ENCODE assay signal across 13 cellular contexts in genomic region chr11:115581871-115582639, GRCh38.
DNase-seq lines count a peak whose midpoint lies in the region; ATAC-seq and TF ChIP-seq lines count a peak whose summit lies in the region.
"Had no signal": no experiment of that assay in that cellular context is flagged by ENCODE, and none has a peak within 500 bp of the region (broad histone marks: within the 10 kb centered on the region; RNA-seq: fewer than 3 reads in every experiment).

No MANE protein-coding gene starts in this region.

- no peaks in the 10 kb centered on the region for H3K36me3 ChIP-seq in NT2/D1 (ENCODE audit: insufficient read depth, insufficient read length, low read length)
- no peaks in the 10 kb centered on the region for H3K36me3 ChIP-seq in Peyer's patch
- H3K36me3 ChIP-seq: lower lobe of right lung had no signal

- DNase-seq in AG04450 (ENCODE audit: low read depth, low spot score): no peak
- peak; percentile 33 for DNase-seq in LoVo (ENCODE audit: low spot score)
- peak; percentile 33 for DNase-seq in NT2/D1 (ENCODE audit: low read depth, low spot score)
- peak; percentile 74 for DNase-seq in iPS-NIHi7 (ENCODE audit: extremely low spot score)
- no peak for DNase-seq in Peyer's patch
- DNase-seq in activated naive CD4-positive, alpha-beta T cell treated with anti-CD3 and anti-CD28 coated beads, Interleukin-2, amount 10 ng/mL, durations not matched to agents 7 days and 5 days: no peak
- DNase-seq in HPDE6-E6E7 (ENCODE audit: extremely low spot score): no peak
- DNase-seq: CD4-positive, CD25-positive, alpha-beta regulatory T cell; OCI-M1; stimulated activated CD4-positive, alpha-beta T cell treated with anti-CD3 and anti-CD28 coated beads, Interleukin-4, amount 100 ng/mL, for 24 hours had no signal

- no peaks in the 10 kb centered on the region for H3K27me3 Mint-ChIP-seq in activated naive CD4-positive, alpha-beta T cell treated with anti-CD3 and anti-CD28 coated beads, Interleukin-2, amount 10 ng/mL, durations not matched to agents 7 days and 5 days

- TF ChIP-seq POLR2A in Peyer's patch (IDR thresholded peaks at IDR 0.05): no peak

- no peaks in the 10 kb centered on the region for H3K36me3 Mint-ChIP-seq in activated naive CD4-positive, alpha-beta T cell treated with anti-CD3 and anti-CD28 coated beads, Interleukin-2, amount 10 ng/mL, durations not matched to agents 7 days and 5 days
- H3K36me3 Mint-ChIP-seq: CD4-positive, CD25-positive, alpha-beta regulatory T cell had no signal

- H3K4me1 Mint-ChIP-seq in activated naive CD4-positive, alpha-beta T cell treated with anti-CD3 and anti-CD28 coated beads, Interleukin-2, amount 10 ng/mL, durations not matched to agents 7 days and 5 days: no peaks in the 10 kb centered on the region
- H3K4me1 Mint-ChIP-seq: CD4-positive, CD25-positive, alpha-beta regulatory T cell had no signal

- H3K27me3 ChIP-seq in AG04450 (ENCODE audit: control insufficient read depth, insufficient read depth, low read length) (no peaks in the 10 kb centered on the region), NT2/D1 (ENCODE audit: insufficient read depth, insufficient read length) (no peaks in the 10 kb centered on the region), Peyer's patch (no peaks in the 10 kb centered on the region)

- H3K9me3 Mint-ChIP-seq in activated naive CD4-positive, alpha-beta T cell treated with anti-CD3 and anti-CD28 coated beads, Interleukin-2, amount 10 ng/mL, durations not matched to agents 7 days and 5 days: peaks cover 2% of the 10 kb centered on the region
- H3K9me3 Mint-ChIP-seq: dendritic cell treated with granulocyte-macrophage colony-stimulating factor and Interleukin-4, amounts not matched to agents 40 ng/mL and 50 ng/mL, for 4 days had no signal

- CTCF ChIA-PET in AG04450 (lab: Charles Lee): no interaction called here
- CTCF ChIA-PET in activated naive CD4-positive, alpha-beta T cell treated with anti-CD3 and anti-CD28 coated beads, Interleukin-2, amount 10 ng/mL, durations not matched to agents 7 days and 5 days (lab: Charles Lee): no interaction called here

- peak; percentile 35; the same call in 1 of the 2 replicates for TF ChIP-seq CTCF in AG04450 (IDR thresholded peaks at IDR 0.05; ENCODE audit: low read depth, low read length)
- TF ChIP-seq CTCF in Peyer's patch (IDR thresholded peaks at IDR 0.05): no peak

- ATAC-seq in HG03139 (IDR thresholded peaks at IDR 0.05; ENCODE audit: unreplicated experiment): no peak

- H3K9me3 ChIP-seq in AG04450 (ENCODE audit: control insufficient read depth, insufficient read depth, low read length): no peaks in the 10 kb centered on the region
- no peaks in the 10 kb centered on the region for H3K9me3 ChIP-seq in NT2/D1 (ENCODE audit: insufficient read depth, low read length)
- H3K9me3 ChIP-seq in Peyer's patch: no peaks in the 10 kb centered on the region
- H3K9me3 ChIP-seq: lower lobe of right lung had no signal

- POLR2A ChIA-PET in AG04450 (lab: Yijun Ruan, JAX): no interaction called here

- no peak overlapping the region for H3K4me3 Mint-ChIP-seq in activated naive CD4-positive, alpha-beta T cell treated with anti-CD3 and anti-CD28 coated beads, Interleukin-2, amount 10 ng/mL, durations not matched to agents 7 days and 5 days
- H3K4me3 Mint-ChIP-seq: CD4-positive, CD25-positive, alpha-beta regulatory T cell; dendritic cell treated with granulocyte-macrophage colony-stimulating factor and Interleukin-4, amounts not matched to agents 40 ng/mL and 50 ng/mL, for 4 days had no signal

- peaks cover 6% of the 10 kb centered on the region for H3K4me1 ChIP-seq in NT2/D1 (ENCODE audit: insufficient read depth, insufficient read length)
- H3K4me1 ChIP-seq in Peyer's patch: peaks cover 0 to 5% (median 0%) of the 10 kb centered on the region in 4 donors
- H3K4me1 ChIP-seq: lower lobe of right lung had no signal

- H3K4me3 ChIP-seq in AG04450 (ENCODE audit: low read depth, low read length) (no peak overlapping the region), NT2/D1 (ENCODE audit: insufficient read length, low read depth) (no peak overlapping the region), Peyer's patch (peak overlapping the region in 1 of 4 donors; percentile 17)
- H3K4me3 ChIP-seq: lower lobe of right lung had no signal

- H3K27ac Mint-ChIP-seq in activated naive CD4-positive, alpha-beta T cell treated with anti-CD3 and anti-CD28 coated beads, Interleukin-2, amount 10 ng/mL, durations not matched to agents 7 days and 5 days: no peak overlapping the region
- H3K27ac Mint-ChIP-seq: CD4-positive, CD25-positive, alpha-beta regulatory T cell; dendritic cell treated with granulocyte-macrophage colony-stimulating factor and Interleukin-4, amounts not matched to agents 40 ng/mL and 50 ng/mL, for 4 days had no signal

- H3K27ac ChIP-seq in AG04450 (ENCODE audit: low read depth, low read length): no peak overlapping the region
- no peak overlapping the region for H3K27ac ChIP-seq in Peyer's patch
- H3K27ac ChIP-seq: lower lobe of right lung had no signal

- H3K9ac ChIP-seq in NT2/D1 (ENCODE audit: insufficient read length, low read depth): no peak overlapping the region

Comparison
In these comparisons a context has a peak if more than half of its experiments do, and no peak if none do; other contexts are left out.
1. DNase-seq: peak in LoVo (single experiment), NT2/D1 (single experiment) and iPS-NIHi7 (single experiment); none in AG04450 (single experiment), Peyer's patch (0 of 3), activated naive CD4-positive, alpha-beta T cell treated with anti-CD3 and anti-CD28 coated beads, Interleukin-2, amount 10 ng/mL, durations not matched to agents 7 days and 5 days (single experiment) and HPDE6-E6E7 (single experiment).